In the genomic region with DNA sequence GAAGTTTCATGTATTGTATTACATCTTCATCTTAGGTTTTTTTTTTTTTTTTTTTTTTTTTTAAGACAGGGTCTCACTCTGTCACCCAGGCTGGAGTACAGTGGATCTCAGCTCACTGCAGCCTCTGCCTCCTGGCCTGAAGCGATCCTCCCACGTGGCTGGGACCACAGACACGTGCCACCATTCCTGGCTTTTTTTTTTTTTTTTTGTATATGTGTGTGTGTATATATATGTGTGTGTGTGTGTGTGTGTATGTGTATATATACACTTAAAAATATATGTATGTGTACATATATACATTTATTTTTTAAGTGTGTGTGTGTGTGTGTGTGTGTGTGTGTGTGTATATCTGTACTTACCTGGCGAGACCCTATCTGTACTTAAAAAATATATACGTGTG, we compare ENCODE assay signal across 23 cellular contexts.
"Had no signal": no experiment of that assay in that cellular context is flagged by ENCODE, and none has a peak within 500 bp of the region (broad histone marks: within the 10 kb centered on the region; RNA-seq: fewer than 3 reads in every experiment).

No MANE protein-coding gene starts in this region.

- H3K9me3 ChIP-seq: SK-N-SH had no signal

- DNase-seq: IMR-90, Kasumi-1, MV-4-11, NCI-H1048, NCI-H1105, NCI-H1694, NCI-H187 treated with DMSO at 0.1 percent for 48 hours, NCI-H2029 treated with DMSO at 0.1 percent for 48 hours, NCI-H2171 treated with DMSO at 0.1 percent for 48 hours, NCI-H345, NCI-H446 treated with DMSO at 0.1 percent for 48 hours, NCI-H510A treated with DMSO at 0.1 percent for 48 hours, NCI-H526, NCI-H748 treated with DMSO at 0.1 percent for 48 hours, PC-3, SHP77, SK-N-SH, T-helper 1 cell, T-helper 17 cell had no signal

- FAIRE-seq: HepG2 had no signal

- H3K4me2 ChIP-seq: SK-N-SH had no signal

- H3K9ac ChIP-seq: KMS-11, SK-N-SH had no signal

- H3K27ac ChIP-seq: KMS-11, RWPE1 had no signal

- ATAC-seq: HepG2, Panc1, PC-3, T-helper 17 cell had no signal
